ENCODE assay signal across 16 cellular contexts in the genomic region with DNA sequence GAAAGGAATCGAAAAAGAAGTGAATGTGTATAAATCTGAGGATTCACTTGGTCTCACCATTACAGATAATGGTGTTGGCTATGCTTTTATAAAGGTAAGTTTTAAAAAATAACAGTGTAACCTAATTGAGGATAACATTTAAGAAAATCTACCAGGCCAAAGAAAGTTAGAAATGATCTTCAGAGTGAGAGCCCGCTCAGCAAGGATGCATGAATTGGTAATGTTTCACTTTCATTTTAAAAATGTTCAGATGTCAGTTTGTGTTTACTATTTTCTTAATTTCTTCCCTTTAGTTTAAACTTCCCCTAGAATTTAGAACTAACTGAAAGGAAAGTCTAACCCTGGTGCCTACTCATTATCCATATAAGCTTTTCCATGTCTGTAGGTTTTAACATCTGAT. TPM values are rescaled to one million over a fixed set of nuclear protein-coding genes. Genes with fewer than 3 reads are reported as not detected.
DNase-seq lines count a peak whose midpoint lies in the region; ATAC-seq and TF ChIP-seq lines count a peak whose summit lies in the region.
"Had no signal": no experiment of that assay in that cellular context is flagged by ENCODE, and none has a peak within 500 bp of the region (broad histone marks: within the 10 kb centered on the region; RNA-seq: fewer than 3 reads in every experiment).

No MANE protein-coding gene starts in this region.

- H3K27ac ChIP-seq in right atrium auricular region (peak overlapping the region; percentile 78 to 85), left lung (peak overlapping the region; percentile 14 to 62), upper lobe of right lung (peak overlapping the region; percentile 5)
- H3K27ac ChIP-seq: neutrophil had no signal

- POLR2A ChIA-PET in activated CD4-positive, alpha-beta memory T cell treated with anti-CD3 and anti-CD28 coated beads for 36 hours (lab: Charles Lee) = no interaction called here

- H3K36me3 ChIP-seq in right atrium auricular region (no peaks in the 10 kb centered on the region), left lung (no peaks in the 10 kb centered on the region), upper lobe of right lung (no peaks in the 10 kb centered on the region), HAP-1 (replicated peaks) (no peaks in the 10 kb centered on the region)
- H3K36me3 ChIP-seq: ascending aorta, neutrophil had no signal

- no peak for TF ChIP-seq CTCF in right atrium auricular region (IDR thresholded peaks at IDR 0.05)
- no peak for TF ChIP-seq CTCF in left lung (IDR thresholded peaks at IDR 0.05)
- no peak for TF ChIP-seq CTCF in upper lobe of right lung (IDR thresholded peaks at IDR 0.05)
- no peak for TF ChIP-seq CTCF in chondrocyte (IDR thresholded peaks at IDR 0.05)

- H3K36me3 Mint-ChIP-seq in activated CD4-positive, alpha-beta memory T cell treated with anti-CD3 and anti-CD28 coated beads for 36 hours = peaks cover 6% of the 10 kb centered on the region
- peaks cover 6% of the 10 kb centered on the region for H3K36me3 Mint-ChIP-seq in chondrocyte (ENCODE audit: low read depth)

- no peak for ATAC-seq in left ventricle myocardium superior
- no peak for ATAC-seq in left lung
- no peak for ATAC-seq in upper lobe of right lung
- no peak for ATAC-seq in HG02798 (IDR thresholded peaks at IDR 0.05; ENCODE audit: poor library complexity, unreplicated experiment)

- in situ Hi-C loops in HAP-1 (cut with MboI; ENCODE audit: low sequenced_read_pairs) = no loop called here

- CTCF ChIA-PET in activated CD4-positive, alpha-beta memory T cell treated with anti-CD3 and anti-CD28 coated beads for 36 hours (lab: Charles Lee) = no interaction called here

- H3K4me3 Mint-ChIP-seq in activated CD4-positive, alpha-beta memory T cell treated with anti-CD3 and anti-CD28 coated beads for 36 hours = peak overlapping the region; percentile 2
- no peak overlapping the region for H3K4me3 Mint-ChIP-seq in chondrocyte (ENCODE audit: unreplicated experiment)

- no peak overlapping the region for H3K27ac Mint-ChIP-seq in activated CD4-positive, alpha-beta memory T cell treated with anti-CD3 and anti-CD28 coated beads for 36 hours
- no peak overlapping the region for H3K27ac Mint-ChIP-seq in chondrocyte (ENCODE audit: unreplicated experiment)

- no peak overlapping the region for H3K4me3 ChIP-seq in right atrium auricular region
- no peak overlapping the region for H3K4me3 ChIP-seq in left lung
- H3K4me3 ChIP-seq in upper lobe of right lung = peak overlapping the region; percentile 12
- no peak overlapping the region for H3K4me3 ChIP-seq in HAP-1
- H3K4me3 ChIP-seq: ascending aorta had no signal

- H3K4me1 ChIP-seq in right atrium auricular region (peaks cover 0 to 32% of the 10 kb centered on the region in 2 donors), left lung (peaks cover 0 to 15% of the 10 kb centered on the region in 2 donors), upper lobe of right lung (peaks cover 4% of the 10 kb centered on the region), HAP-1 (no peaks in the 10 kb centered on the region)

- intact Hi-C loops in left ventricle myocardium superior (cut with micrococcal nuclease) = no loop called here
- intact Hi-C loops in activated CD4-positive, alpha-beta memory T cell treated with anti-CD3 and anti-CD28 coated beads for 36 hours (cut with micrococcal nuclease) = loop anchor here (2.0 kb wide), 1 partner anchor 76 kb away; the partner anchor contains the start of gene DNAJB4
- intact Hi-C loops in left lung (cut with DNase I) = no loop called here
- intact Hi-C loops in upper lobe of right lung (cut with DNase I) = no loop called here

- peaks cover under 1% of the 10 kb centered on the region for H3K27me3 Mint-ChIP-seq in activated CD4-positive, alpha-beta memory T cell treated with anti-CD3 and anti-CD28 coated beads for 36 hours
- no peaks in the 10 kb centered on the region for H3K27me3 Mint-ChIP-seq in chondrocyte (ENCODE audit: low read depth)

- H3K27me3 ChIP-seq in right atrium auricular region (no peaks in the 10 kb centered on the region), left lung (no peaks in the 10 kb centered on the region), upper lobe of right lung (no peaks in the 10 kb centered on the region), HAP-1 (ENCODE audit: low read depth) (peaks cover 11% of the 10 kb centered on the region)
- H3K27me3 ChIP-seq: ascending aorta, neutrophil had no signal

- H3K4me1 Mint-ChIP-seq in activated CD4-positive, alpha-beta memory T cell treated with anti-CD3 and anti-CD28 coated beads for 36 hours (ENCODE audit: low read depth) = peaks cover 20% of the 10 kb centered on the region
- H3K4me1 Mint-ChIP-seq in chondrocyte (ENCODE audit: low read depth) = peaks cover 37% of the 10 kb centered on the region

- peaks cover 4% of the 10 kb centered on the region for H3K9me3 Mint-ChIP-seq in activated CD4-positive, alpha-beta memory T cell treated with anti-CD3 and anti-CD28 coated beads for 36 hours
- H3K9me3 Mint-ChIP-seq in chondrocyte (ENCODE audit: low read depth) = peaks cover 5% of the 10 kb centered on the region

- H3K9me3 ChIP-seq in right atrium auricular region = no peaks in the 10 kb centered on the region
- peaks cover 0 to 4% of the 10 kb centered on the region in 2 donors for H3K9me3 ChIP-seq in left lung
- H3K9me3 ChIP-seq in upper lobe of right lung = no peaks in the 10 kb centered on the region
- H3K9me3 ChIP-seq in HAP-1 = no peaks in the 10 kb centered on the region
- H3K9me3 ChIP-seq: ascending aorta, neutrophil had no signal

- no peak for DNase-seq in right atrium auricular region (ENCODE audit: low spot score)
- DNase-seq in left ventricle myocardium superior = no peak
- no peak for DNase-seq in activated CD4-positive, alpha-beta memory T cell treated with anti-CD3 and anti-CD28 coated beads for 36 hours
- no peak for DNase-seq in left lung
- DNase-seq in upper lobe of right lung = no peak
- no peak for DNase-seq in HAP-1 (ENCODE audit: low spot score in 2 of 2)
- DNase-seq in chondrocyte (ENCODE audit: low spot score) = no peak
- DNase-seq: effector CD4-positive, alpha-beta T cell; GDM1; KBM-7; left colon; NCI-H1694 treated with DMSO at 0.1 percent for 48 hours; stimulated activated CD4-positive, alpha-beta T cell treated with anti-CD3 and anti-CD28 coated beads, Interleukin-2, amount 100 ng/mL, for 24 hours had no signal

RNA-seq across cellular contexts. Expression of gene GIPC2, which starts 35.0 kb away (rescaled TPM):
- total RNA-seq in right atrium auricular region (1 to 10 TPM; 1.5 to 2.3 TPM), left ventricle myocardium superior (4.9 TPM), left lung (1 to 10 TPM; 1.2 to 2.2 TPM), upper lobe of right lung (4.1 TPM), chondrocyte (0.10 to 0.15 TPM (median 0.10 TPM) in 3 replicates)
- under 1 TPM in 1 of 2 experiments, not detected in 1; 0.17 TPM for total RNA-seq in activated CD4-positive, alpha-beta memory T cell treated with anti-CD3 and anti-CD28 coated beads for 36 hours

Comparison
In these comparisons a context has a peak if more than half of its experiments do, and no peak if none do; other contexts are left out.
1. H3K27ac ChIP-seq: peak in every context shown above with its lines; median percentile 82 in right atrium auricular region; 38 in left lung; 5 in upper lobe of right lung.